8 cellular contexts compared by ENCODE assay signal in the genomic region with DNA sequence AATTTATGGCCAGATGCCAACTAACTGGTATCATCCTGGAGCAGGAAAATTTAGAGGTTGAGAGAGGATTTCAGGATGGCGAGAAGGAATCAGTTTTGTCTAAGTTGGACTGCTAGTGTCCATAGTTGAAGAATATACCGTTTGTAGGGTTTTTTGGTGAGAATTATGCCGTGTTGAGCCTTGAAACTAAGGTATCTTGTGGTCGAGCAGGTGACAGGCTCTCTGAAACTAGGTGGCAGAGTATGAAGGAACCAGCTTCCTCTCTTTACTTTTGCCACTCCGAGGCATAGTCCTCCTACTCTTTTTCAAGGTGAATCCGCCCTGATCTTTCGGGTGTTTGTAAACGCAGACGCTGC. TPM values are rescaled to one million over a fixed set of nuclear protein-coding genes. Genes with fewer than 3 reads are reported as not detected.
DNase-seq lines count a peak whose midpoint lies in the region; ATAC-seq and TF ChIP-seq lines count a peak whose summit lies in the region.

No MANE protein-coding gene starts in this region.

- POLR2A ChIA-PET in PC-9 (lab: Charles Lee; ENCODE audit: unreplicated experiment), result no interaction called here

- no peak for TF ChIP-seq CTCF in osteocyte (IDR thresholded peaks at IDR 0.05)
- TF ChIP-seq CTCF in PC-9 (conservative IDR thresholded peaks at IDR 0.05), result no peak
- TF ChIP-seq CTCF in adrenal gland (IDR thresholded peaks at IDR 0.05), result no peak

- H3K9me3 ChIP-seq in PC-9 (ENCODE audit: insufficient read depth, low read depth), result no peaks in the 10 kb centered on the region
- H3K9me3 ChIP-seq in adrenal gland (replicated peaks in 1 of 3), result no peaks in the 10 kb centered on the region

- no TSS peak for BruUV-seq in PC-9 (replicated peaks; lab: Mats Ljungman, UMichigan)

- peaks cover 72% of the 10 kb centered on the region for H3K79me2 ChIP-seq in PC-9 (ENCODE audit: low read depth)

- H3K36me3 ChIP-seq in PC-9 (ENCODE audit: low read depth) (peaks cover 16% of the 10 kb centered on the region; the same call in 1 of the 2 replicates), adrenal gland (replicated peaks in 1 of 2) (no peaks in the 10 kb centered on the region)

- no peaks in the 10 kb centered on the region for H4K20me1 ChIP-seq in PC-9 (ENCODE audit: insufficient read depth)

- H2AFZ ChIP-seq in PC-9, result no peak overlapping the region

- H3K27me3 ChIP-seq in PC-9 (ENCODE audit: insufficient read depth, low read depth) (no peaks in the 10 kb centered on the region), adrenal gland (no peaks in the 10 kb centered on the region)

- H3K27ac Mint-ChIP-seq in osteocyte (ENCODE audit: unreplicated experiment), result no peak overlapping the region

- ATAC-seq in GM18873 (IDR thresholded peaks at IDR 0.05; ENCODE audit: low FRiP score, unreplicated experiment) (peak; percentile 81), HG02759 (IDR thresholded peaks at IDR 0.05; ENCODE audit: unreplicated experiment) (peak; percentile 77)

- H3K4me3 Mint-ChIP-seq in osteocyte (ENCODE audit: unreplicated experiment), result peak overlapping the region; percentile 23

- no peak for TF ChIP-seq POLR2A in adrenal gland (IDR thresholded peaks at IDR 0.05)

- intact Hi-C loops in PC-9 (cut with micrococcal nuclease; ENCODE audit: unreplicated experiment), result no loop called here
- intact Hi-C loops in adrenal gland (cut with DNase I), result no loop called here

- H3K27ac ChIP-seq in PC-9, result no peak overlapping the region
- H3K27ac ChIP-seq in adrenal gland, result peak overlapping the region in 2 of 5 donors; percentile 23 to 31

- H3K4me1 ChIP-seq in PC-9 (replicated peaks; ENCODE audit: insufficient read depth) (no peaks in the 10 kb centered on the region), adrenal gland (replicated peaks in 1 of 2) (peaks cover 16 to 54% of the 10 kb centered on the region in 2 donors)

- 83 to 90% (median 87%) methylated on average over 9 of the region's 9 CpGs for WGBS in adrenal gland, 4 donors

- no peaks in the 10 kb centered on the region for H3F3A ChIP-seq in PC-9 (ENCODE audit: insufficient read depth, low read depth)

- peaks cover 9% of the 10 kb centered on the region for H3K36me3 Mint-ChIP-seq in osteocyte (ENCODE audit: unreplicated experiment)

- peak in 4 of 5 experiments; percentile 5 to 74 (median 32) for DNase-seq in T-helper 2 cell
- DNase-seq in osteocyte (ENCODE audit: extremely low spot score, unreplicated experiment), result no peak
- DNase-seq in PC-9, result no peak
- no peak for DNase-seq in iPS-NIHi11 (ENCODE audit: low spot score)
- DNase-seq in adrenal gland, result no peak
- DNase-seq in Ammon's horn (ENCODE audit: low spot score), result no peak

- H3K4me3 ChIP-seq in PC-9, result no peak overlapping the region
- no peak overlapping the region for H3K4me3 ChIP-seq in adrenal gland

- peaks cover 19% of the 10 kb centered on the region for H3K4me1 Mint-ChIP-seq in osteocyte (ENCODE audit: unreplicated experiment)

- H3K27me3 Mint-ChIP-seq in osteocyte (ENCODE audit: unreplicated experiment), result no peaks in the 10 kb centered on the region

- H3K4me2 ChIP-seq in PC-9, result no peak overlapping the region

- CTCF ChIA-PET in PC-9 (lab: Charles Lee), result no interaction called here

- no peaks in the 10 kb centered on the region for H3K9me3 Mint-ChIP-seq in osteocyte (ENCODE audit: unreplicated experiment)

- H3K9me2 ChIP-seq in PC-9 (ENCODE audit: insufficient read depth), result no peaks in the 10 kb centered on the region

RNA-seq across cellular contexts. Expression of a gene that starts 9.7 kb away (rescaled TPM):
- total RNA-seq in osteocyte (14.0 and 18.5 TPM in 2 replicates), PC-9 (2021) (38.9 and 39.8 TPM in 2 replicates), adrenal gland (100 to 1,000 TPM in 2 of 8 donors, 10 to 100 TPM in 6; 46.7 to 172 (median 54.8) TPM)
- polyA plus RNA-seq in adrenal gland, result 10 to 100 TPM; 11.4 to 57.4 (median 14.6) TPM

Comparison
In these comparisons a context has a peak if more than half of its experiments do, and no peak if none do; other contexts are left out.
1. DNase-seq: peak in T-helper 2 cell (4 of 5); none in osteocyte (single experiment), PC-9 (0 of 2), iPS-NIHi11 (single experiment), adrenal gland (0 of 7) and Ammon's horn (single experiment).